ENCODE assay signal across 14 cellular contexts in genomic region chr5:14171621-14172020, GRCh38. TPM values are rescaled to one million over a fixed set of nuclear protein-coding genes. Genes with fewer than 3 reads are reported as not detected.
DNase-seq lines count a peak whose midpoint lies in the region; ATAC-seq, FAIRE-seq and TF ChIP-seq lines count a peak whose summit lies in the region.
"Had no signal": no experiment of that assay in that cellular context is flagged by ENCODE, and none has a peak within 500 bp of the region (broad histone marks: within the 10 kb centered on the region; RNA-seq: fewer than 3 reads in every experiment).

No MANE protein-coding gene starts in this region.

- POLR2A ChIA-PET in naive thymus-derived CD4-positive, alpha-beta T cell (lab: Charles Lee), result no interaction called here

- no peak for TF ChIP-seq EP300 in esophagus muscularis mucosa (IDR thresholded peaks at IDR 0.05)

- H3K27ac ChIP-seq in DOHH2 (ENCODE audit: low read depth, low read length) (peak overlapping the region; percentile 75), astrocyte (ENCODE audit: low read depth, low read length) (peak overlapping the region; percentile 69), esophagus muscularis mucosa (replicated peaks in 1 of 4) (no peak overlapping the region), small intestine (ENCODE audit: low read depth in 1 of 2, low read length in 1 of 2) (no peak overlapping the region)
- no peak overlapping the region for H3K27ac ChIP-seq in naive thymus-derived CD4-positive, alpha-beta T cell (ENCODE audit: low read depth, low read length)
- H3K27ac ChIP-seq: ovary had no signal

- H3K4me2 ChIP-seq in DOHH2 (ENCODE audit: low read length) (peak overlapping the region; percentile 92), astrocyte (ENCODE audit: low read length) (peak overlapping the region; percentile 64)

- H2AFZ ChIP-seq in astrocyte (ENCODE audit: low read depth, low read length), result no peak overlapping the region

- CTCF ChIA-PET in naive thymus-derived CD4-positive, alpha-beta T cell (lab: Charles Lee), result no interaction called here

- H3K4me3 ChIP-seq in DOHH2 (ENCODE audit: low read length) (peak overlapping the region; percentile 64), astrocyte (ENCODE audit: insufficient read depth, low read depth, low read length) (peak overlapping the region; percentile 18), esophagus muscularis mucosa (no peak overlapping the region), small intestine (ENCODE audit: low read depth in 1 of 2, low read length in 2 of 2) (no peak overlapping the region)
- H3K4me3 ChIP-seq in naive thymus-derived CD4-positive, alpha-beta T cell (ENCODE audit: low read length), result no peak overlapping the region
- H3K4me3 ChIP-seq: ovary had no signal

- H3K9ac ChIP-seq in astrocyte (ENCODE audit: low read length), result peak overlapping the region; percentile 34

- ATAC-seq in HG03354 (IDR thresholded peaks at IDR 0.05; ENCODE audit: poor library complexity, severe bottlenecking, unreplicated experiment), result peak; percentile 28
- peak; percentile 43 for ATAC-seq in naive thymus-derived CD4-positive, alpha-beta T cell
- ATAC-seq in GM21390 (IDR thresholded peaks at IDR 0.05; ENCODE audit: unreplicated experiment), result no peak
- ATAC-seq: CD8-positive, alpha-beta T cell; HCT116 had no signal

- no peak for TF ChIP-seq POLR2A in esophagus muscularis mucosa (IDR thresholded peaks at IDR 0.05; ENCODE audit: low read depth)

- intact Hi-C loops in naive thymus-derived CD4-positive, alpha-beta T cell (cut with micrococcal nuclease), result no loop called here
- intact Hi-C loops in esophagus muscularis mucosa (cut with DNase I), result no loop called here

- DNase-seq in astrocyte (ENCODE audit: low read depth) (peak; percentile 68), esophagus muscularis mucosa (ENCODE audit: extremely low spot score) (no peak), small intestine (no peak), superior temporal gyrus (ENCODE audit: extremely low spot score) (no peak)
- DNase-seq in naive thymus-derived CD4-positive, alpha-beta T cell, result no peak
- DNase-seq: activated CD4-positive, alpha-beta T cell treated with anti-CD3 and anti-CD28 coated beads for 48 hours; activated naive CD4-positive, alpha-beta T cell treated with anti-CD3 and anti-CD28 coated beads, Interleukin-2, amount 10 ng/mL, durations not matched to agents 7 days and 5 days; CD8-positive, alpha-beta T cell; ovary; SIG-M5 had no signal

- peaks cover 79% of the 10 kb centered on the region for H3K4me1 Mint-ChIP-seq in astrocyte (ENCODE audit: low read depth, unreplicated experiment)
- H3K4me1 Mint-ChIP-seq in naive thymus-derived CD4-positive, alpha-beta T cell, result peaks cover 0 to 17% (median 9%) of the 10 kb centered on the region in 7 donors

- WGBS in esophagus muscularis mucosa, result 76% methylated on average over 3 of the region's 3 CpGs
- WGBS in small intestine, 3 donors, result 32 to 37% (median 35%) methylated on average over 3 of the region's 3 CpGs

- H3K9me2 ChIP-seq in DOHH2 (replicated peaks; ENCODE audit: control insufficient read depth, low read length), result no peaks in the 10 kb centered on the region

- H3F3A ChIP-seq in DOHH2 (ENCODE audit: control insufficient read depth, insufficient read depth), result peaks cover 7% of the 10 kb centered on the region

- H3K4me3 Mint-ChIP-seq in astrocyte (ENCODE audit: unreplicated experiment), result peak overlapping the region; percentile 47
- no peak overlapping the region for H3K4me3 Mint-ChIP-seq in naive thymus-derived CD4-positive, alpha-beta T cell
- H3K4me3 Mint-ChIP-seq: activated naive CD4-positive, alpha-beta T cell treated with anti-CD3 and anti-CD28 coated beads, Interleukin-2, amount 10 ng/mL, durations not matched to agents 7 days and 5 days; CD8-positive, alpha-beta T cell had no signal

- H3K27me3 Mint-ChIP-seq in astrocyte (ENCODE audit: low read depth, unreplicated experiment), result no peaks in the 10 kb centered on the region
- H3K27me3 Mint-ChIP-seq in naive thymus-derived CD4-positive, alpha-beta T cell, result peaks cover 10 to 29% (median 28%) of the 10 kb centered on the region in 5 donors

- H3K4me1 ChIP-seq in DOHH2 (ENCODE audit: control insufficient read depth, low read length) (peaks cover 79% of the 10 kb centered on the region), astrocyte (ENCODE audit: insufficient read depth, low read length) (peaks cover 69% of the 10 kb centered on the region), esophagus muscularis mucosa (peaks cover 50 to 84% (median 79%) of the 10 kb centered on the region in 4 donors), small intestine (ENCODE audit: control insufficient read depth in 2 of 2, insufficient read depth in 1 of 2, low read depth in 1 of 2, low read length in 1 of 2) (peaks cover 2 to 21% of the 10 kb centered on the region in 2 donors)
- no peaks in the 10 kb centered on the region for H3K4me1 ChIP-seq in naive thymus-derived CD4-positive, alpha-beta T cell (ENCODE audit: control insufficient read depth in 2 of 2, insufficient read depth in 2 of 2, low read length in 2 of 2)

- H3K27me3 ChIP-seq in DOHH2 (ENCODE audit: control insufficient read depth, low read length) (no peaks in the 10 kb centered on the region), astrocyte (ENCODE audit: insufficient read depth, low read length) (no peaks in the 10 kb centered on the region), esophagus muscularis mucosa (no peaks in the 10 kb centered on the region), small intestine (ENCODE audit: control insufficient read depth in 2 of 2, insufficient read depth in 2 of 2, low read length in 2 of 2) (no peaks in the 10 kb centered on the region)
- no peaks in the 10 kb centered on the region for H3K27me3 ChIP-seq in naive thymus-derived CD4-positive, alpha-beta T cell (ENCODE audit: control insufficient read depth in 2 of 2, insufficient read depth in 2 of 2, low read length in 2 of 2)
- H3K27me3 ChIP-seq: ovary had no signal

- FAIRE-seq in astrocyte (lab: Jason Lieb, UNC) (no peak), small intestine (lab: Jason Lieb, UNC) (no peak)

- no peaks in the 10 kb centered on the region for H3K9me3 Mint-ChIP-seq in astrocyte (ENCODE audit: unreplicated experiment)
- no peaks in the 10 kb centered on the region for H3K9me3 Mint-ChIP-seq in naive thymus-derived CD4-positive, alpha-beta T cell
- H3K9me3 Mint-ChIP-seq: activated naive CD4-positive, alpha-beta T cell treated with anti-CD3 and anti-CD28 coated beads, Interleukin-2, amount 10 ng/mL, durations not matched to agents 7 days and 5 days; CD8-positive, alpha-beta T cell had no signal

- TF ChIP-seq CTCF in DOHH2 (IDR thresholded peaks at IDR 0.05; ENCODE audit: low read depth, low read length, poor library complexity, severe bottlenecking) (no peak), astrocyte (IDR thresholded peaks at IDR 0.05; ENCODE audit: insufficient read depth, low read depth, low read length) (no peak), esophagus muscularis mucosa (IDR thresholded peaks at IDR 0.05) (no peak)

- peak overlapping the region; percentile 37 for H3K27ac Mint-ChIP-seq in astrocyte (ENCODE audit: unreplicated experiment)
- H3K27ac Mint-ChIP-seq in naive thymus-derived CD4-positive, alpha-beta T cell, result no peak overlapping the region
- H3K27ac Mint-ChIP-seq: activated naive CD4-positive, alpha-beta T cell treated with anti-CD3 and anti-CD28 coated beads, Interleukin-2, amount 10 ng/mL, durations not matched to agents 7 days and 5 days; CD8-positive, alpha-beta T cell had no signal

- H4K20me1 ChIP-seq in DOHH2 (ENCODE audit: control insufficient read depth, insufficient read depth, low read depth, low read length), result no peaks in the 10 kb centered on the region; the same call in 1 of the 2 replicates
- H4K20me1 ChIP-seq in astrocyte (ENCODE audit: insufficient read depth, low read length), result peaks cover 79% of the 10 kb centered on the region

- peaks cover 1% of the 10 kb centered on the region for H3K36me3 Mint-ChIP-seq in astrocyte (ENCODE audit: low read depth, unreplicated experiment)
- no peaks in the 10 kb centered on the region for H3K36me3 Mint-ChIP-seq in naive thymus-derived CD4-positive, alpha-beta T cell
- H3K36me3 Mint-ChIP-seq: activated naive CD4-positive, alpha-beta T cell treated with anti-CD3 and anti-CD28 coated beads, Interleukin-2, amount 10 ng/mL, durations not matched to agents 7 days and 5 days; CD8-positive, alpha-beta T cell had no signal

- H3K79me2 ChIP-seq in DOHH2 (ENCODE audit: control insufficient read depth, low read length), result peaks cover 98% of the 10 kb centered on the region
- peaks cover 100% of the 10 kb centered on the region for H3K79me2 ChIP-seq in astrocyte (ENCODE audit: insufficient read depth, low read length)

- H3K36me3 ChIP-seq in DOHH2 (ENCODE audit: control insufficient read depth, low read length), result no peaks in the 10 kb centered on the region
- no peaks in the 10 kb centered on the region for H3K36me3 ChIP-seq in astrocyte (ENCODE audit: insufficient read depth, low read length)
- no peaks in the 10 kb centered on the region for H3K36me3 ChIP-seq in naive thymus-derived CD4-positive, alpha-beta T cell (ENCODE audit: control insufficient read depth in 2 of 3, insufficient read depth in 3 of 3, low read length in 3 of 3)
- no peaks in the 10 kb centered on the region for H3K36me3 ChIP-seq in esophagus muscularis mucosa
- no peaks in the 10 kb centered on the region for H3K36me3 ChIP-seq in small intestine (ENCODE audit: control insufficient read depth in 2 of 2, insufficient read depth in 2 of 2, low read length in 2 of 2)
- H3K36me3 ChIP-seq: ovary had no signal

- H3K9me3 ChIP-seq in DOHH2 (ENCODE audit: control insufficient read depth, insufficient read depth, low read length) (no peaks in the 10 kb centered on the region), astrocyte (ENCODE audit: insufficient read depth, low read depth, low read length) (no peaks in the 10 kb centered on the region), esophagus muscularis mucosa (no peaks in the 10 kb centered on the region), small intestine (ENCODE audit: control insufficient read depth, low read depth) (no peaks in the 10 kb centered on the region)
- no peaks in the 10 kb centered on the region for H3K9me3 ChIP-seq in naive thymus-derived CD4-positive, alpha-beta T cell (ENCODE audit: control insufficient read depth in 2 of 3, low read length in 3 of 3)
- H3K9me3 ChIP-seq: ovary had no signal

RNA-seq across cellular contexts. Expression of gene TRIO, which starts 28.5 kb away (rescaled TPM):
- 291 and 347 TPM in 2 replicates for total RNA-seq in astrocyte
- total RNA-seq in naive thymus-derived CD4-positive, alpha-beta T cell, result 10 to 100 TPM in 2 of 5 experiments, 1 to 10 TPM in 3; 5.5 to 45.9 (median 8.5) TPM
- polyA plus RNA-seq in naive thymus-derived CD4-positive, alpha-beta T cell, result under 1 TPM; 0.16 to 0.53 TPM
- total RNA-seq in esophagus muscularis mucosa, result 100 to 1,000 TPM; 112 to 155 (median 145) TPM
- 10 to 100 TPM; 13.2 to 26.6 (median 19.9) TPM for polyA plus RNA-seq in small intestine

Comparison
In these comparisons a context has a peak if more than half of its experiments do, and no peak if none do; other contexts are left out.
1. H3K27ac ChIP-seq: peak in DOHH2 (single experiment) and astrocyte (single experiment); none in naive thymus-derived CD4-positive, alpha-beta T cell (single experiment), esophagus muscularis mucosa (0 of 4) and small intestine (0 of 2).
2. H3K4me3 ChIP-seq: peak in DOHH2 (single experiment) and astrocyte (single experiment); none in naive thymus-derived CD4-positive, alpha-beta T cell (single experiment), esophagus muscularis mucosa (0 of 4) and small intestine (0 of 2).